In genomic region chr4:34046580-34046979, GRCh38 we compare ENCODE assay signal across 18 cellular contexts.
DNase-seq lines count a peak whose midpoint lies in the region; ATAC-seq and TF ChIP-seq lines count a peak whose summit lies in the region.
"Had no signal": no experiment of that assay in that cellular context is flagged by ENCODE, and none has a peak within 500 bp of the region (broad histone marks: within the 10 kb centered on the region; RNA-seq: fewer than 3 reads in every experiment).

No MANE protein-coding gene starts in this region.

- no peaks in the 10 kb centered on the region for H3K9me2 ChIP-seq in SK-N-SH

- POLR2A ChIA-PET in SK-N-SH (lab: Yijun Ruan, JAX): no interaction called here

- no peaks in the 10 kb centered on the region for H3K4me1 ChIP-seq in SK-N-SH (ENCODE audit: control insufficient read depth in 1 of 2, insufficient read depth in 2 of 2, low read depth in 1 of 2, low read length in 1 of 2)
- no peaks in the 10 kb centered on the region for H3K4me1 ChIP-seq in NT2/D1 (ENCODE audit: insufficient read depth, insufficient read length)
- no peaks in the 10 kb centered on the region for H3K4me1 ChIP-seq in Peyer's patch
- no peaks in the 10 kb centered on the region for H3K4me1 ChIP-seq in body of pancreas
- H3K4me1 ChIP-seq: gastrocnemius medialis had no signal

- H3K27me3 ChIP-seq in SK-N-SH (ENCODE audit: insufficient read depth) (no peaks in the 10 kb centered on the region), NT2/D1 (ENCODE audit: insufficient read depth, insufficient read length) (no peaks in the 10 kb centered on the region), Peyer's patch (no peaks in the 10 kb centered on the region), body of pancreas (no peaks in the 10 kb centered on the region)
- H3K27me3 ChIP-seq: cardiac muscle cell, gastrocnemius medialis, ovary had no signal

- TF ChIP-seq CTCF in SK-N-SH (IDR thresholded peaks at IDR 0.05): no peak
- no peak for TF ChIP-seq CTCF in Peyer's patch (IDR thresholded peaks at IDR 0.05)
- TF ChIP-seq CTCF in body of pancreas (IDR thresholded peaks at IDR 0.05): no peak

- no peaks in the 10 kb centered on the region for H3K79me2 ChIP-seq in SK-N-SH (ENCODE audit: insufficient read depth)

- WGBS in SK-N-SH (ENCODE audit: low lambda C conversion rate): 85% methylated on average over 1 of the region's 1 CpG
- WGBS in body of pancreas, 2 donors: 65 to 71% methylated on average over 1 of the region's 1 CpG

- no peaks in the 10 kb centered on the region; the same call in 1 of the 2 replicates for H3K9me3 ChIP-seq in SK-N-SH
- no peaks in the 10 kb centered on the region for H3K9me3 ChIP-seq in NT2/D1 (ENCODE audit: insufficient read depth, low read length)
- no peaks in the 10 kb centered on the region for H3K9me3 ChIP-seq in Peyer's patch
- no peaks in the 10 kb centered on the region for H3K9me3 ChIP-seq in body of pancreas
- H3K9me3 ChIP-seq: gastrocnemius medialis, ovary had no signal

- H3K36me3 ChIP-seq in SK-N-SH (replicated peaks in 1 of 2; ENCODE audit: control insufficient read depth in 1 of 2, insufficient read depth in 2 of 2, low read length in 1 of 2): no peaks in the 10 kb centered on the region
- H3K36me3 ChIP-seq in NT2/D1 (ENCODE audit: insufficient read depth, insufficient read length, low read length): no peaks in the 10 kb centered on the region
- H3K36me3 ChIP-seq in Peyer's patch: no peaks in the 10 kb centered on the region
- no peaks in the 10 kb centered on the region for H3K36me3 ChIP-seq in body of pancreas (replicated peaks in 1 of 2; ENCODE audit: insufficient read depth in 1 of 2, low read depth in 2 of 2)
- H3K36me3 ChIP-seq: cardiac muscle cell, gastrocnemius medialis, ovary had no signal

- no peak overlapping the region for H2AFZ ChIP-seq in SK-N-SH (ENCODE audit: low read depth)

- H3K27ac ChIP-seq in SK-N-SH (ENCODE audit: low read depth in 2 of 2, low read length in 1 of 2) (no peak overlapping the region; a peak in 1 of 4 replicates), epithelial cell of prostate (no peak overlapping the region), Peyer's patch (no peak overlapping the region), body of pancreas (no peak overlapping the region)
- H3K27ac ChIP-seq: cardiac muscle cell, gastrocnemius medialis, ovary had no signal

- H3K4me3 ChIP-seq in SK-N-SH (ENCODE audit: low read depth in 2 of 2, low read length in 1 of 2) (no peak overlapping the region), NT2/D1 (ENCODE audit: insufficient read length, low read depth) (no peak overlapping the region), Peyer's patch (no peak overlapping the region), body of pancreas (no peak overlapping the region)
- H3K4me3 ChIP-seq: cardiac muscle cell, gastrocnemius medialis, ovary had no signal

- no peak overlapping the region for H3K4me2 ChIP-seq in SK-N-SH

- TF ChIP-seq POLR2A in Peyer's patch (IDR thresholded peaks at IDR 0.05) (no peak), body of pancreas (IDR thresholded peaks at IDR 0.05) (no peak)

- intact Hi-C loops in body of pancreas (cut with DNase I): no loop called here

- H4K20me1 ChIP-seq in SK-N-SH (ENCODE audit: insufficient read depth): no peaks in the 10 kb centered on the region

- DNase-seq in SK-N-SH (no peak), NT2/D1 (ENCODE audit: low read depth, low spot score) (peak; percentile 3), epithelial cell of prostate (ENCODE audit: low read depth, low spot score) (peak; percentile 18), stromal cell of bone marrow (ENCODE audit: low read depth) (peak; percentile 11), Peyer's patch (no peak), body of pancreas (no peak), NCI-H1417 treated with DMSO at 0.1 percent for 48 hours (lab: John Stamatoyannopoulos, UW) (no peak)
- DNase-seq: activated T-cell treated with anti-CD3 and anti-CD28 coated beads for 4 hours; DMS79 treated with DMSO at 0.1 percent for 48 hours; gastrocnemius medialis; H9; NCI-H1436 treated with DMSO at 0.1 percent for 48 hours; ovary; stimulated activated CD4-positive, alpha-beta T cell treated with anti-CD3 and anti-CD28 coated beads, Interleukin-1b, Interleukin-23, amount 100 ng/mL, for 48 hours; stimulated activated naive B cell treated with anti-CD40 and anti-IgM and Interleukin-4, amounts not matched to agents 10 μg/mL and 1 μg/mL and 100 μg/mL, for 72 hours had no signal

- TF ChIP-seq RAD21 in SK-N-SH (IDR thresholded peaks at IDR 0.05; ENCODE audit: low read length): no peak

- no peaks in the 10 kb centered on the region for H3F3A ChIP-seq in SK-N-SH (replicated peaks; ENCODE audit: insufficient read depth)

- no peak for TF ChIP-seq EP300 in SK-N-SH (IDR thresholded peaks at IDR 0.05; ENCODE audit: borderline replicate concordance in 1 of 2, low read depth in 1 of 2, low read length in 1 of 2)

- H3K9ac ChIP-seq in SK-N-SH: no peak overlapping the region
- H3K9ac ChIP-seq in NT2/D1 (ENCODE audit: insufficient read length, low read depth): no peak overlapping the region

- ATAC-seq in SK-N-SH treated with all-trans-retinoic acid at 6 μM for 48 hours (no peak), body of pancreas (no peak)
- ATAC-seq: gastrocnemius medialis; left lobe of liver; stimulated activated naive B cell treated with anti-CD40 and anti-IgM and Interleukin-4, amounts not matched to agents 10 μg/mL and 1 μg/mL and 100 μg/mL, for 72 hours had no signal

- CTCF ChIA-PET in SK-N-SH (lab: Yijun Ruan, JAX): interaction anchor here (0.6 kb wide), 1 partner anchor 33 kb away, joined by 3 read pairs; no protein-coding TSS in a partner anchor

TF ChIP-seq in SK-N-SH treated with all-trans-retinoic acid at 6 μM for 48 hours, 23 proteins besides CTCF, POLR2A, EP300 and RAD21:
- TF ChIP-seq POU6F1 (CRISPR knock-in tag; IDR thresholded peaks at IDR 0.05; ENCODE audit: borderline replicate concordance, low read depth): no peak
- TF ChIP-seq ZFP3 (CRISPR knock-in tag; IDR thresholded peaks at IDR 0.05): 0 out of 2 replicates have a peak, but pooled peaks have one; percentile 33
- peak; percentile 66 for TF ChIP-seq ISL1 (CRISPR knock-in tag; IDR thresholded peaks at IDR 0.05)

TF ChIP-seq in SK-N-SH, 30 proteins besides CTCF, POLR2A, EP300 and RAD21:
- no peak for TF ChIP-seq PBX3 (IDR thresholded peaks at IDR 0.05)
- no peak for TF ChIP-seq CHD2 (IDR thresholded peaks at IDR 0.05; ENCODE audit: low read length, partially characterized antibody)
- no peak for TF ChIP-seq TCF12 (IDR thresholded peaks at IDR 0.05)

Comparison
In these comparisons a context has a peak if more than half of its experiments do, and no peak if none do; other contexts are left out.
1. DNase-seq: peak in NT2/D1 (single experiment), epithelial cell of prostate (single experiment) and stromal cell of bone marrow (single experiment); none in SK-N-SH (single experiment), Peyer's patch (0 of 3), body of pancreas (0 of 4) and NCI-H1417 treated with DMSO at 0.1 percent for 48 hours (single experiment).